Comparison of ENCODE assay signal across 14 cellular contexts in the genomic region with DNA sequence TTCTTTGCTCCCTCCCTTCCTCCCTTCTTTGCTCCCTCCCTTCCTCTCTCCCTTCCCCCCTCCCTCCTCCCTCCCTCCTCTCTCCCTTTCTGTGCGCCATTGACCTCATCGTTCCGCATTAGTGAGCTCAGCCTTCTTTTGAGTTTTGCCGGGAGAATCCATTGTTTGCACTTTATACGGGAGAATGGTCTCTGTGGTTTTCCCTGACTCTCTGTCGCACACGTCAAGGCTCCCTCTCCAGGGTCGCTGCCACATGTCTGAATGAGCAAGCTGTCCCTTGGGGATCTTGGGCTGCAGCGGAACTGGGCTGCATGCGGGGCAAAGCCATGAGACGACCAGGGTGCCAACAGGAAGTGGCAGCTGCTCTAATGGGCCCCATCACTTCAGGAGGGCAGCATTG.
DNase-seq lines count a peak whose midpoint lies in the region; ATAC-seq and TF ChIP-seq lines count a peak whose summit lies in the region.
"Had no signal": no experiment of that assay in that cellular context is flagged by ENCODE, and none has a peak within 500 bp of the region (broad histone marks: within the 10 kb centered on the region; RNA-seq: fewer than 3 reads in every experiment).

No MANE protein-coding gene starts in this region.

- H3K4me1 ChIP-seq in iPS-15b (ENCODE audit: control insufficient read depth, insufficient read depth, low read length) (peaks cover 19% of the 10 kb centered on the region), esophagus squamous epithelium (no peaks in the 10 kb centered on the region), left lung (no peaks in the 10 kb centered on the region)
- H3K4me1 ChIP-seq: tibial nerve had no signal

- 13 to 59% methylated on average over 3 to 4 of the region's 11 CpGs for WGBS in esophagus squamous epithelium, 2 donors

- H3K4me3 ChIP-seq in NB4 (ENCODE audit: low read depth, low read length) (no peak overlapping the region), iPS-15b (ENCODE audit: low read depth, low read length) (peak overlapping the region; percentile 27), esophagus squamous epithelium (no peak overlapping the region), left lung (no peak overlapping the region)
- H3K4me3 ChIP-seq: tibial nerve had no signal

- DNase-seq in Caki2 (ENCODE audit: low read depth) (peak; percentile 96), NB4 (ENCODE audit: low read depth) (peak; percentile 61), NCI-H510A (lab: John Stamatoyannopoulos, UW) (peak; percentile 82), NCI-H1694 treated with DMSO at 0.1 percent for 48 hours (lab: John Stamatoyannopoulos, UW) (no peak), esophagus squamous epithelium (lab: John Stamatoyannopoulos, UW) (no peak), left lung (no peak)
- DNase-seq in stimulated activated CD4-positive, alpha-beta T cell treated with anti-CD3 and anti-CD28 coated beads, Interleukin-4, amount 100 ng/mL, for 4 hours = no peak
- DNase-seq: activated CD4-positive, alpha-beta T cell treated with anti-CD3 and anti-CD28 coated beads for 48 hours; activated T-cell treated with anti-CD3 and anti-CD28 coated beads, Interleukin-2, amount 50 U/mL, for 24 hours; head of caudate nucleus; NCI-H2081 treated with DMSO at 0.1 percent for 48 hours had no signal

- H3K9ac ChIP-seq in iPS-15b (ENCODE audit: low read depth, low read length) = no peak overlapping the region

- H3K9me3 ChIP-seq in iPS-15b (ENCODE audit: control insufficient read depth, insufficient read depth, low read length) = no peaks in the 10 kb centered on the region
- no peaks in the 10 kb centered on the region for H3K9me3 ChIP-seq in esophagus squamous epithelium
- no peaks in the 10 kb centered on the region for H3K9me3 ChIP-seq in left lung
- H3K9me3 ChIP-seq: tibial nerve had no signal

- in situ Hi-C loops in Caki2 (cut with HindIII; ENCODE audit: low pct_unique_long_range_greater_than_20kb, low sequenced_read_pairs) = no loop called here

- H3K27me3 ChIP-seq in iPS-15b (ENCODE audit: control insufficient read depth, insufficient read depth, low read length) (peaks cover 20% of the 10 kb centered on the region), esophagus squamous epithelium (peaks cover 0 to 66% (median 0%) of the 10 kb centered on the region in 4 donors), left lung (peaks cover 0 to 79% of the 10 kb centered on the region in 2 donors)

- ATAC-seq in left lung = no peak

- TF ChIP-seq POLR2A in NB4 (IDR thresholded peaks at IDR 0.05; ENCODE audit: extremely low read depth, insufficient read length) (no peak), esophagus squamous epithelium (IDR thresholded peaks at IDR 0.05) (no peak)

- no peak for TF ChIP-seq CTCF in NB4 (IDR thresholded peaks at IDR 0.05; ENCODE audit: low read depth, low read length)
- TF ChIP-seq CTCF in esophagus squamous epithelium (IDR thresholded peaks at IDR 0.05) = no peak
- TF ChIP-seq CTCF in left lung (IDR thresholded peaks at IDR 0.05) = no peak

- H3K27ac ChIP-seq in esophagus squamous epithelium (no peak overlapping the region), left lung (no peak overlapping the region)
- H3K27ac ChIP-seq: epithelial cell of prostate, tibial nerve had no signal

- intact Hi-C loops in esophagus squamous epithelium (cut with DNase I) = no loop called here
- intact Hi-C loops in left lung (cut with DNase I) = no loop called here

- H3K36me3 ChIP-seq in iPS-15b (ENCODE audit: control insufficient read depth, insufficient read depth, low read length) (no peaks in the 10 kb centered on the region), esophagus squamous epithelium (no peaks in the 10 kb centered on the region), left lung (peaks cover 0 to 10% of the 10 kb centered on the region in 2 donors)
- H3K36me3 ChIP-seq: tibial nerve had no signal

Comparison
In these comparisons a context has a peak if more than half of its experiments do, and no peak if none do; other contexts are left out.
1. DNase-seq: peak in Caki2 (single experiment), NB4 (single experiment) and NCI-H510A (single experiment); none in NCI-H1694 treated with DMSO at 0.1 percent for 48 hours (single experiment), stimulated activated CD4-positive, alpha-beta T cell treated with anti-CD3 and anti-CD28 coated beads, Interleukin-4, amount 100 ng/mL, for 4 hours (0 of 2), esophagus squamous epithelium (single experiment) and left lung (0 of 2).